ENCODE assay signal across 1 cellular context in the genomic region with DNA sequence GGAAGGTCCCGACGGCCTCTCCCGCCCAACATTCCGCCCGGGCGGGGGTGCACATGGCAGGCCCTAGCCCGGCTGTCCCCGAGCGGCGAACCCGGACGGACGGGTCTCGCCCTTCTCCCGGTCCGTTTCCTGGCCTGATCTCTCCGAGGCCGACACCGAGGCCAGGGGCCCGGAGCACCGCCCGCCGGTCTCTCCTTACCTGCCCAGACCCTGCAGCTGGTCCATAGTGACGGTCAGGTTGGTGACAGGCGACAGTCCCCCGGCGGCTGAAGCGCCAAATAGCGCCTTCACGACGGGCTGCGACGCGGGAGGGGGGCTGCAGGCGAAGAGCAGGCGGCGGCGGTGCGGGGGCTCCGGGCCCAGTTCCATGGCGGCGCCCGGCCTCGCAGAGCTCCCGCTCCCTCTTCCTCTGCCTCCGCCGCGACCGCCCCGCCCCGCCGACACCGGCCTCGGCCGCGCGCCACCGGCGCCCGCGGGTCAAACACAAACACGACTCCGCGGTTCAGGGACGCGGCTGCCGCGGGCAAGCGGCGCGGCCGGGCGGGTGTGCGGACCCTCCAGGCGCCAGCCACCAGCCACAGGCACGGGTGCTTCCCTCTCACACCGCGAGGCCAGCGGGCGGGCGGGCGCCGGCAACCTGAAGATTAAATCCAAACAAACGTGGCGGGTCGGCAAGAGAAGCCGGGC.
TF ChIP-seq lines count a peak whose summit lies in the region.

No MANE protein-coding gene starts in this region.

TF ChIP-seq in HepG2, 621 proteins besides CTCF, POLR2A, EP300 and RAD21 (continues in another document):
- TF ChIP-seq ZNF235 (CRISPR knock-in tag; IDR thresholded peaks at IDR 0.05; ENCODE audit: borderline replicate concordance) (no peak), HCFC1 (IDR thresholded peaks at IDR 0.05; ENCODE audit: low read depth, low read length) (no peak), RORA (CRISPR knock-in tag; IDR thresholded peaks at IDR 0.05) (no peak), DMAP1 (CRISPR knock-in tag; IDR thresholded peaks at IDR 0.05) (no peak), ZC3H4 (CRISPR knock-in tag; IDR thresholded peaks at IDR 0.05; ENCODE audit: borderline replicate concordance) (no peak), TEAD3 (CRISPR knock-in tag; optimal IDR thresholded peaks at IDR 0.05; ENCODE audit: borderline replicate concordance) (no peak), ZNF230 (CRISPR knock-in tag; IDR thresholded peaks at IDR 0.05) (no peak), SAP130 (CRISPR knock-in tag; IDR thresholded peaks at IDR 0.05; ENCODE audit: low read depth) (no peak), SYNCRIP (IDR thresholded peaks at IDR 0.05; ENCODE audit: insufficient read depth, low read depth, low read length) (no peak), ZFP36L1 (CRISPR knock-in tag; IDR thresholded peaks at IDR 0.05) (no peak), NFE2L2 (IDR thresholded peaks at IDR 0.05; ENCODE audit: low read length) (no peak), ZNF713 (CRISPR knock-in tag; IDR thresholded peaks at IDR 0.05) (no peak), ATF7-NPFF (CRISPR knock-in tag; IDR thresholded peaks at IDR 0.05; ENCODE audit: low read depth) (no peak), AHR (CRISPR knock-in tag; IDR thresholded peaks at IDR 0.05) (no peak), ZNF292 (CRISPR knock-in tag; IDR thresholded peaks at IDR 0.05; ENCODE audit: borderline replicate concordance, low read depth) (0 out of 2 replicates have a peak, but pooled peaks have one; percentile 22), REL (CRISPR knock-in tag; conservative IDR thresholded peaks at IDR 0.05) (0 out of 2 replicates have a peak, but pooled peaks have one; percentile 56), ZSCAN9 (CRISPR knock-in tag; IDR thresholded peaks at IDR 0.05; ENCODE audit: borderline replicate concordance) (no peak), ZNF484 (CRISPR knock-in tag; IDR thresholded peaks at IDR 0.05; ENCODE audit: borderline replicate concordance, low read depth) (no peak), SIN3A (IDR thresholded peaks at IDR 0.05; ENCODE audit: borderline replicate concordance, low read depth, low read length) (peak; percentile 6; the same call in 1 of the 2 replicates), ZFP82 (CRISPR knock-in tag; IDR thresholded peaks at IDR 0.05; ENCODE audit: borderline replicate concordance) (no peak), ZNF781 (CRISPR knock-in tag; IDR thresholded peaks at IDR 0.05; ENCODE audit: borderline replicate concordance, not compliant biosample characterization) (no peak), XRCC5 (optimal IDR thresholded peaks at IDR 0.05; ENCODE audit: low read length) (no peak), ZNF550 (CRISPR knock-in tag; IDR thresholded peaks at IDR 0.05; ENCODE audit: borderline replicate concordance) (no peak), NFIB (CRISPR knock-in tag; IDR thresholded peaks at IDR 0.05; ENCODE audit: borderline replicate concordance) (no peak), ZNF546 (CRISPR knock-in tag; conservative IDR thresholded peaks at IDR 0.05) (no peak), ZNF12 (CRISPR knock-in tag; IDR thresholded peaks at IDR 0.05) (no peak), ZBTB38 (CRISPR knock-in tag; IDR thresholded peaks at IDR 0.05) (no peak), TMF1 (CRISPR knock-in tag; IDR thresholded peaks at IDR 0.05; ENCODE audit: low read depth) (no peak), CHD2 (IDR thresholded peaks at IDR 0.05; ENCODE audit: low read depth, low read length) (no peak), TBP (CRISPR knock-in tag; IDR thresholded peaks at IDR 0.05) (no peak), TGIF2 (CRISPR knock-in tag; IDR thresholded peaks at IDR 0.05) (no peak), ZBTB20 (CRISPR knock-in tag; IDR thresholded peaks at IDR 0.05; ENCODE audit: borderline replicate concordance, low read depth) (no peak), KMT2B (CRISPR knock-in tag; IDR thresholded peaks at IDR 0.05) (no peak)
- TF ChIP-seq, protein P1, sequence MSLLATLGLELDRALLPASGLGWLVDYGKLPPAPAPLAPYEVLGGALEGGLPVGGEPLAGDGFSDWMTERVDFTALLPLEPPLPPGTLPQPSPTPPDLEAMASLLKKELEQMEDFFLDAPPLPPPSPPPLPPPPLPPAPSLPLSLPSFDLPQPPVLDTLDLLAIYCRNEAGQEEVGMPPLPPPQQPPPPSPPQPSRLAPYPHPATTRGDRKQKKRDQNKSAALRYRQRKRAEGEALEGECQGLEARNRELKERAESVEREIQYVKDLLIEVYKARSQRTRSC (CRISPR knock-in tag; IDR thresholded peaks at IDR 0.05; ENCODE audit: low read depth) = no peak
- TF ChIP-seq, protein P2, sequence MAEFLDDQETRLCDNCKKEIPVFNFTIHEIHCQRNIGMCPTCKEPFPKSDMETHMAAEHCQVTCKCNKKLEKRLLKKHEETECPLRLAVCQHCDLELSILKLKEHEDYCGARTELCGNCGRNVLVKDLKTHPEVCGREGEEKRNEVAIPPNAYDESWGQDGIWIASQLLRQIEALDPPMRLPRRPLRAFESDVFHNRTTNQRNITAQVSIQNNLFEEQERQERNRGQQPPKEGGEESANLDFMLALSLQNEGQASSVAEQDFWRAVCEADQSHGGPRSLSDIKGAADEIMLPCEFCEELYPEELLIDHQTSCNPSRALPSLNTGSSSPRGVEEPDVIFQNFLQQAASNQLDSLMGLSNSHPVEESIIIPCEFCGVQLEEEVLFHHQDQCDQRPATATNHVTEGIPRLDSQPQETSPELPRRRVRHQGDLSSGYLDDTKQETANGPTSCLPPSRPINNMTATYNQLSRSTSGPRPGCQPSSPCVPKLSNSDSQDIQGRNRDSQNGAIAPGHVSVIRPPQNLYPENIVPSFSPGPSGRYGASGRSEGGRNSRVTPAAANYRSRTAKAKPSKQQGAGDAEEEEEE (CRISPR knock-in tag; IDR thresholded peaks at IDR 0.05; ENCODE audit: borderline replicate concordance) = no peak
- TF ChIP-seq, protein P3, sequence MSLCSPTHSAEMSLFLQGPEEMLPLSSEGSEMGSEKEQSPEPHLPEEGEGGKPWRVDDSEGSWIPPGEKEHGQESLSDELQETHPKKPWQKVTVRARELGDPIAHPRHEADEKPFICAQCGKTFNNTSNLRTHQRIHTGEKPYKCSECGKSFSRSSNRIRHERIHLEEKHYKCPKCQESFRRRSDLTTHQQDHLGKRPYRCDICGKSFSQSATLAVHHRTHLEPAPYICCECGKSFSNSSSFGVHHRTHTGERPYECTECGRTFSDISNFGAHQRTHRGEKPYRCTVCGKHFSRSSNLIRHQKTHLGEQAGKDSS (CRISPR knock-in tag; IDR thresholded peaks at IDR 0.05; ENCODE audit: borderline replicate concordance, low read depth) = 0 out of 2 replicates have a peak, but pooled peaks have one; percentile 33
- TF ChIP-seq, protein P4, sequence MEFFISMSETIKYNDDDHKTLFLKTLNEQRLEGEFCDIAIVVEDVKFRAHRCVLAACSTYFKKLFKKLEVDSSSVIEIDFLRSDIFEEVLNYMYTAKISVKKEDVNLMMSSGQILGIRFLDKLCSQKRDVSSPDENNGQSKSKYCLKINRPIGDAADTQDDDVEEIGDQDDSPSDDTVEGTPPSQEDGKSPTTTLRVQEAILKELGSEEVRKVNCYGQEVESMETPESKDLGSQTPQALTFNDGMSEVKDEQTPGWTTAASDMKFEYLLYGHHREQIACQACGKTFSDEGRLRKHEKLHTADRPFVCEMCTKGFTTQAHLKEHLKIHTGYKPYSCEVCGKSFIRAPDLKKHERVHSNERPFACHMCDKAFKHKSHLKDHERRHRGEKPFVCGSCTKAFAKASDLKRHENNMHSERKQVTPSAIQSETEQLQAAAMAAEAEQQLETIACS (CRISPR knock-in tag; IDR thresholded peaks at IDR 0.05) = peak; percentile 15; the same call in 1 of the 2 replicates
- TF ChIP-seq, protein P5, sequence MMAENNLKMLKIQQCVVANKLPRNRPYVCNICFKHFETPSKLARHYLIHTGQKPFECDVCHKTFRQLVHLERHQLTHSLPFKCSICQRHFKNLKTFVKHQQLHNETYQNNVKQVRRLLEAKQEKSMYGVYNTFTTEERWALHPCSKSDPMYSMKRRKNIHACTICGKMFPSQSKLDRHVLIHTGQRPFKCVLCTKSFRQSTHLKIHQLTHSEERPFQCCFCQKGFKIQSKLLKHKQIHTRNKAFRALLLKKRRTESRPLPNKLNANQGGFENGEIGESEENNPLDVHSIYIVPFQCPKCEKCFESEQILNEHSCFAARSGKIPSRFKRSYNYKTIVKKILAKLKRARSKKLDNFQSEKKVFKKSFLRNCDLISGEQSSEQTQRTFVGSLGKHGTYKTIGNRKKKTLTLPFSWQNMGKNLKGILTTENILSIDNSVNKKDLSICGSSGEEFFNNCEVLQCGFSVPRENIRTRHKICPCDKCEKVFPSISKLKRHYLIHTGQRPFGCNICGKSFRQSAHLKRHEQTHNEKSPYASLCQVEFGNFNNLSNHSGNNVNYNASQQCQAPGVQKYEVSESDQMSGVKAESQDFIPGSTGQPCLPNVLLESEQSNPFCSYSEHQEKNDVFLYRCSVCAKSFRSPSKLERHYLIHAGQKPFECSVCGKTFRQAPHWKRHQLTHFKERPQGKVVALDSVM (CRISPR knock-in tag; IDR thresholded peaks at IDR 0.05) = peak; percentile 33; the same call in 1 of the 2 replicates
- TF ChIP-seq, protein P6, sequence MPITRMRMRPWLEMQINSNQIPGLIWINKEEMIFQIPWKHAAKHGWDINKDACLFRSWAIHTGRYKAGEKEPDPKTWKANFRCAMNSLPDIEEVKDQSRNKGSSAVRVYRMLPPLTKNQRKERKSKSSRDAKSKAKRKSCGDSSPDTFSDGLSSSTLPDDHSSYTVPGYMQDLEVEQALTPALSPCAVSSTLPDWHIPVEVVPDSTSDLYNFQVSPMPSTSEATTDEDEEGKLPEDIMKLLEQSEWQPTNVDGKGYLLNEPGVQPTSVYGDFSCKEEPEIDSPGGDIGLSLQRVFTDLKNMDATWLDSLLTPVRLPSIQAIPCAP (CRISPR knock-in tag; IDR thresholded peaks at IDR 0.05; ENCODE audit: low read depth) = no peak
- TF ChIP-seq, protein P7, sequence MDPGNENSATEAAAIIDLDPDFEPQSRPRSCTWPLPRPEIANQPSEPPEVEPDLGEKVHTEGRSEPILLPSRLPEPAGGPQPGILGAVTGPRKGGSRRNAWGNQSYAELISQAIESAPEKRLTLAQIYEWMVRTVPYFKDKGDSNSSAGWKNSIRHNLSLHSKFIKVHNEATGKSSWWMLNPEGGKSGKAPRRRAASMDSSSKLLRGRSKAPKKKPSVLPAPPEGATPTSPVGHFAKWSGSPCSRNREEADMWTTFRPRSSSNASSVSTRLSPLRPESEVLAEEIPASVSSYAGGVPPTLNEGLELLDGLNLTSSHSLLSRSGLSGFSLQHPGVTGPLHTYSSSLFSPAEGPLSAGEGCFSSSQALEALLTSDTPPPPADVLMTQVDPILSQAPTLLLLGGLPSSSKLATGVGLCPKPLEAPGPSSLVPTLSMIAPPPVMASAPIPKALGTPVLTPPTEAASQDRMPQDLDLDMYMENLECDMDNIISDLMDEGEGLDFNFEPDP (CRISPR knock-in tag; conservative IDR thresholded peaks at IDR 0.05) = no peak
- TF ChIP-seq, protein P8, sequence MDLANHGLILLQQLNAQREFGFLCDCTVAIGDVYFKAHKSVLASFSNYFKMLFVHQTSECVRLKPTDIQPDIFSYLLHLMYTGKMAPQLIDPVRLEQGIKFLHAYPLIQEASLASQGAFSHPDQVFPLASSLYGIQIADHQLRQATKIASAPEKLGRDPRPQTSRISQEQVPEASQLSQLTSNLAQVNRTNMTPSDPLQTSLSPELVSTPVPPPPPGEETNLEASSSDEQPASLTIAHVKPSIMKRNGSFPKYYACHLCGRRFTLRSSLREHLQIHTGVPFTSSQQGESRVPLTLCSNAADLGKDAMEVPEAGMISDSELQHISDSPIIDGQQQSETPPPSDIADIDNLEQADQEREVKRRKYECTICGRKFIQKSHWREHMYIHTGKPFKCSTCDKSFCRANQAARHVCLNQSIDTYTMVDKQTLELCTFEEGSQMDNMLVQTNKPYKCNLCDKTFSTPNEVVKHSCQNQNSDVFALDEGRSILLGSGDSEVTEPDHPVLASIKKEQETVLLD (CRISPR knock-in tag; IDR thresholded peaks at IDR 0.05; ENCODE audit: low read depth) = no peak
- TF ChIP-seq, protein P9, sequence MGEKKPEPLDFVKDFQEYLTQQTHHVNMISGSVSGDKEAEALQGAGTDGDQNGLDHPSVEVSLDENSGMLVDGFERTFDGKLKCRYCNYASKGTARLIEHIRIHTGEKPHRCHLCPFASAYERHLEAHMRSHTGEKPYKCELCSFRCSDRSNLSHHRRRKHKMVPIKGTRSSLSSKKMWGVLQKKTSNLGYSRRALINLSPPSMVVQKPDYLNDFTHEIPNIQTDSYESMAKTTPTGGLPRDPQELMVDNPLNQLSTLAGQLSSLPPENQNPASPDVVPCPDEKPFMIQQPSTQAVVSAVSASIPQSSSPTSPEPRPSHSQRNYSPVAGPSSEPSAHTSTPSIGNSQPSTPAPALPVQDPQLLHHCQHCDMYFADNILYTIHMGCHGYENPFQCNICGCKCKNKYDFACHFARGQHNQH (CRISPR knock-in tag; IDR thresholded peaks at IDR 0.05) = no peak
- TF ChIP-seq, protein P10, sequence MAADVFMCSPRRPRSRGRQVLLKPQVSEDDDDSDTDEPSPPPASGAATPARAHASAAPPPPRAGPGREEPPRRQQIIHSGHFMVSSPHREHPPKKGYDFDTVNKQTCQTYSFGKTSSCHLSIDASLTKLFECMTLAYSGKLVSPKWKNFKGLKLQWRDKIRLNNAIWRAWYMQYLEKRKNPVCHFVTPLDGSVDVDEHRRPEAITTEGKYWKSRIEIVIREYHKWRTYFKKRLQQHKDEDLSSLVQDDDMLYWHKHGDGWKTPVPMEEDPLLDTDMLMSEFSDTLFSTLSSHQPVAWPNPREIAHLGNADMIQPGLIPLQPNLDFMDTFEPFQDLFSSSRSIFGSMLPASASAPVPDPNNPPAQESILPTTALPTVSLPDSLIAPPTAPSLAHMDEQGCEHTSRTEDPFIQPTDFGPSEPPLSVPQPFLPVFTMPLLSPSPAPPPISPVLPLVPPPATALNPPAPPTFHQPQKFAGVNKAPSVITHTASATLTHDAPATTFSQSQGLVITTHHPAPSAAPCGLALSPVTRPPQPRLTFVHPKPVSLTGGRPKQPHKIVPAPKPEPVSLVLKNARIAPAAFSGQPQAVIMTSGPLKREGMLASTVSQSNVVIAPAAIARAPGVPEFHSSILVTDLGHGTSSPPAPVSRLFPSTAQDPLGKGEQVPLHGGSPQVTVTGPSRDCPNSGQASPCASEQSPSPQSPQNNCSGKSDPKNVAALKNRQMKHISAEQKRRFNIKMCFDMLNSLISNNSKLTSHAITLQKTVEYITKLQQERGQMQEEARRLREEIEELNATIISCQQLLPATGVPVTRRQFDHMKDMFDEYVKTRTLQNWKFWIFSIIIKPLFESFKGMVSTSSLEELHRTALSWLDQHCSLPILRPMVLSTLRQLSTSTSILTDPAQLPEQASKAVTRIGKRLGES (CRISPR knock-in tag; IDR thresholded peaks at IDR 0.05; ENCODE audit: borderline replicate concordance) = no peak
- TF ChIP-seq, protein P11, sequence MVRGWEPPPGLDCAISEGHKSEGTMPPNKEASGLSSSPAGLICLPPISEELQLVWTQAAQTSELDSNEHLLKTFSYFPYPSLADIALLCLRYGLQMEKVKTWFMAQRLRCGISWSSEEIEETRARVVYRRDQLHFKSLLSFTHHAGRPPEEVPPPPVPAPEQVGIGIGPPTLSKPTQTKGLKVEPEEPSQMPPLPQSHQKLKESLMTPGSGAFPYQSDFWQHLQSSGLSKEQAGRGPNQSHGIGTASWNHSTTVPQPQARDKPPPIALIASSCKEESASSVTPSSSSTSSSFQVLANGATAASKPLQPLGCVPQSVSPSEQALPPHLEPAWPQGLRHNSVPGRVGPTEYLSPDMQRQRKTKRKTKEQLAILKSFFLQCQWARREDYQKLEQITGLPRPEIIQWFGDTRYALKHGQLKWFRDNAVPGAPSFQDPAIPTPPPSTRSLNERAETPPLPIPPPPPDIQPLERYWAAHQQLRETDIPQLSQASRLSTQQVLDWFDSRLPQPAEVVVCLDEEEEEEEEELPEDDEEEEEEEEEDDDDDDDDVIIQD (CRISPR knock-in tag; IDR thresholded peaks at IDR 0.05; ENCODE audit: low read depth) = no peak
